32 cellular contexts compared by ENCODE assay signal in genomic region chr19:32928806-32929205, GRCh38. TPM values are rescaled to one million over a fixed set of nuclear protein-coding genes. Genes with fewer than 3 reads are reported as not detected.
DNase-seq lines count a peak whose midpoint lies in the region; ATAC-seq and TF ChIP-seq lines count a peak whose summit lies in the region.
"Had no signal": no experiment of that assay in that cellular context is flagged by ENCODE, and none has a peak within 500 bp of the region (broad histone marks: within the 10 kb centered on the region; RNA-seq: fewer than 3 reads in every experiment).

No MANE protein-coding gene starts in this region.

- H3K9me3 ChIP-seq in PC-9 (ENCODE audit: insufficient read depth, low read depth), result peaks cover 4% of the 10 kb centered on the region; the same call in 1 of the 2 replicates
- H3K9me3 ChIP-seq: HAP-1, suprapubic skin, upper lobe of right lung had no signal

- no peak for TF ChIP-seq CTCF in PC-9 (conservative IDR thresholded peaks at IDR 0.05)

- POLR2A ChIA-PET in PC-9 (lab: Charles Lee; ENCODE audit: unreplicated experiment), result no interaction called here

- DNase-seq in DMS153 (lab: John Stamatoyannopoulos, UW) (peak; percentile 62), DMS153 treated with DMSO at 0.1 percent for 48 hours (lab: John Stamatoyannopoulos, UW; ENCODE audit: unreplicated experiment) (no peak), NCI-H2029 treated with DMSO at 0.1 percent for 48 hours (lab: John Stamatoyannopoulos, UW) (peak; percentile 80), PC-9 (peak in 1 of 2 experiments; percentile 83), iris pigment epithelial cell (ENCODE audit: low read depth) (peak; percentile 9), HK-2 (ENCODE audit: unreplicated experiment) (no peak), midbrain (lab: John Stamatoyannopoulos, UW) (no peak)
- DNase-seq: activated CD4-positive, alpha-beta T cell treated with anti-CD3 and anti-CD28 coated beads for 48 hours; activated CD8-positive, alpha-beta memory T cell treated with anti-CD3 and anti-CD28 coated beads for 24 hours; activated effector memory CD4-positive, alpha-beta T cell treated with Interleukin-2 at 50 U/mL for 16 hours; C1 segment of cervical spinal cord; Caco-2; cortex of kidney; DND-41; effector memory CD4-positive, alpha-beta T cell; GF-D8; islet precursor cell; Kasumi-1; left ventricle myocardium superior; NCI-H1694 treated with DMSO at 0.1 percent for 48 hours; NCI-H82; stimulated activated CD4-positive, alpha-beta T cell treated with anti-CD3 and anti-CD28 coated beads, Interleukin-1b, Interleukin-23, amount 100 ng/mL, for 48 hours; stimulated activated naive CD4-positive, alpha-beta T cell treated with Interleukin-2 at 50 U/mL for 16 hours; upper lobe of right lung had no signal

- no peaks in the 10 kb centered on the region for H3K27me3 ChIP-seq in PC-9 (ENCODE audit: insufficient read depth, low read depth)
- H3K27me3 ChIP-seq: cardiac muscle cell, right atrium auricular region, suprapubic skin, upper lobe of right lung had no signal

- BruUV-seq in PC-9 (replicated peaks; lab: Mats Ljungman, UMichigan), result no TSS peak

- H3K27ac ChIP-seq in PC-9, result peak overlapping the region; percentile 28
- H3K27ac ChIP-seq: 22Rv1, cardiac muscle cell, right atrium auricular region, suprapubic skin, upper lobe of right lung had no signal

- no peak overlapping the region for H3K4me3 ChIP-seq in PC-9
- H3K4me3 ChIP-seq: cardiac muscle cell, HAP-1, right atrium auricular region, smooth muscle cell, suprapubic skin, upper lobe of right lung had no signal

- intact Hi-C loops in PC-9 (cut with micrococcal nuclease; ENCODE audit: unreplicated experiment), result no loop called here

- CTCF ChIA-PET in PC-9 (lab: Charles Lee), result no interaction called here

- H3K36me3 ChIP-seq in PC-9 (ENCODE audit: low read depth), result peaks cover 5% of the 10 kb centered on the region; the same call in 1 of the 2 replicates
- H3K36me3 ChIP-seq: HAP-1 had no signal

- no peaks in the 10 kb centered on the region for H3K79me2 ChIP-seq in PC-9 (ENCODE audit: low read depth)

- no peak for ATAC-seq in HG02870 (IDR thresholded peaks at IDR 0.05; ENCODE audit: unreplicated experiment)
- ATAC-seq: left ventricle myocardium superior, upper lobe of right lung had no signal

- 0 out of 2 replicates have a peak overlapping the region, but pooled peaks have one; percentile 8 for H3K4me2 ChIP-seq in PC-9
- H3K4me2 ChIP-seq: smooth muscle cell had no signal

- no peak overlapping the region for H2AFZ ChIP-seq in PC-9

- H4K20me1 ChIP-seq in PC-9 (ENCODE audit: insufficient read depth), result no peaks in the 10 kb centered on the region

- H3F3A ChIP-seq in PC-9 (ENCODE audit: insufficient read depth, low read depth), result peaks cover 16% of the 10 kb centered on the region; the same call in 1 of the 2 replicates

- peaks cover 15% of the 10 kb centered on the region for H3K4me1 ChIP-seq in PC-9 (replicated peaks; ENCODE audit: insufficient read depth)
- H3K4me1 ChIP-seq: Caco-2, HAP-1, right atrium auricular region, suprapubic skin, upper lobe of right lung had no signal

- no peaks in the 10 kb centered on the region for H3K9me2 ChIP-seq in PC-9 (ENCODE audit: insufficient read depth)

RNA-seq across cellular contexts. Expression of gene CEP89, which starts 43.0 kb away (rescaled TPM):
- total RNA-seq in PC-9 (2021), result 29.3 and 33.6 TPM in 2 replicates

RNA-seq across cellular contexts. Expression of gene FAAP24, which starts 43.2 kb away (rescaled TPM):
- total RNA-seq in PC-9 (2021), result 6.9 and 10.1 TPM in 2 replicates
- total RNA-seq: left ventricle myocardium superior had no signal

RNA-seq across cellular contexts. Expression of gene SLC7A9, which starts 59.2 kb away (rescaled TPM):
- 0.33 TPM in 1 of 2 replicates, not detected in the other for total RNA-seq in PC-9 (2021)
- total RNA-seq: left ventricle myocardium superior, OCI-LY7, right atrium auricular region, smooth muscle cell had no signal

Comparison
In these comparisons a context has a peak if more than half of its experiments do, and no peak if none do; other contexts are left out.
1. DNase-seq: peak in DMS153 (single experiment), NCI-H2029 treated with DMSO at 0.1 percent for 48 hours (single experiment) and iris pigment epithelial cell (single experiment); none in DMS153 treated with DMSO at 0.1 percent for 48 hours (single experiment), HK-2 (single experiment) and midbrain (single experiment).